Comparison of ENCODE assay signal across 19 cellular contexts in the genomic region with DNA sequence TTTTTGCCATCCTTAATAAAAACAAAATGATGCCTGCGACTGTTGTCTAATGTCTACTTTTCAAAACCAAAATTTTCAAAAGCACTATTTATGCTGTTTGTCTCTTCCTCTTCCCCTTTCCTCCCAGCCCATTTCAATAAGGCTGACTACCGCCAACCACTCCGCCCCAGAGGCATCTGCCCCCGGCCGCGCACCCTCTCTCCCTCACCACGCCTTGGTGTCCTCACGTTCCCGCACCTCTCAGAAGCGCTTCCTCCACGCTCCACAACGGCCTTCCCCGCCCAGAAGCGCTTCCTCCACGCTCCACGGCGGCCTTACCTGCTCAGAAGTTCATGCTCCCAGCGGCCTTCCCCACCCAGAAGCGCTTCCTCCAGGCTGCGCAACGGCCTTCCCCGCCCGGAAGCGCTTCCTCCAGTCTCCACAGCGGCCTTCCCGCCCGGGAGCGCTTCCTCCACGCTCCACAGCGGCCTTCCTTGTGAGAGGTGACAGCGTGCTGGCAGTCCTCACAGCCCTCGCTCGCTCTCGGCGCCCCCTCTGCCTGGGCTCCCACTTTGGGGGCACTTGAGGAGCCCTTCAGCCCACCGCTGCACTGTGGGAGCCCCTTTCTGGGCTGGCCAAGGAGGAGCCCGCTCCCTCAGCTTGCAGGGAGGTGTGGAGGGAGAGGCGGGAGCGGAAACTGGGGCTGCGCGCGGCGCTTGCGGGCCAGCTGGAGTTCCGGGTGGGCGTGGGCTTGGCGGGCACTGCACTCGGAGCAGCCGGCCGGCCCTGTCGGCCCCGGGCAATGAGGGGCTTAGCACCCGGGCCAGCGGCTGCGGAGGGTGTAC.
A peak's percentile ranks its signal among the peaks of the same experiment; 100 is the strongest.
DNase-seq lines count a peak whose midpoint lies in the region; ATAC-seq and TF ChIP-seq lines count a peak whose summit lies in the region.
"Had no signal": no experiment of that assay in that cellular context is flagged by ENCODE, and none has a peak within 500 bp of the region (broad histone marks: within the 10 kb centered on the region; RNA-seq: fewer than 3 reads in every experiment).

No MANE protein-coding gene starts in this region.

- no peak for TF ChIP-seq CTCF in glutamatergic neuron (IDR thresholded peaks at IDR 0.05; ENCODE audit: partially characterized antibody, unreplicated experiment)

- peak overlapping the region; percentile 54 for H3K27ac Mint-ChIP-seq in activated T-cell treated with anti-CD3 and anti-CD28 coated beads, Interleukin-2, amount 50 U/mL, for 24 hours
- H3K27ac Mint-ChIP-seq in glutamatergic neuron (ENCODE audit: unreplicated experiment), result peak overlapping the region; percentile 36
- H3K27ac Mint-ChIP-seq in stimulated activated naive B cell treated with anti-CD40 and anti-IgM and Interleukin-4, amounts not matched to agents 10 μg/mL and 1 μg/mL and 100 μg/mL, for 72 hours, result no peak overlapping the region

- no peaks in the 10 kb centered on the region for H3K27me3 Mint-ChIP-seq in activated T-cell treated with anti-CD3 and anti-CD28 coated beads, Interleukin-2, amount 50 U/mL, for 24 hours
- H3K27me3 Mint-ChIP-seq in activated T-cell treated with anti-CD3 and anti-CD28 coated beads, Interleukin-2, amount 50 U/mL, for 4 hours (ENCODE audit: low read depth), result no peaks in the 10 kb centered on the region
- H3K27me3 Mint-ChIP-seq in glutamatergic neuron (ENCODE audit: unreplicated experiment), result no peaks in the 10 kb centered on the region
- H3K27me3 Mint-ChIP-seq in stimulated activated naive B cell treated with anti-CD40 and anti-IgM and Interleukin-4, amounts not matched to agents 10 μg/mL and 1 μg/mL and 100 μg/mL, for 72 hours, result no peaks in the 10 kb centered on the region
- H3K27me3 Mint-ChIP-seq: naive thymus-derived CD4-positive, alpha-beta T cell had no signal

- H3K4me3 Mint-ChIP-seq in activated T-cell treated with anti-CD3 and anti-CD28 coated beads, Interleukin-2, amount 50 U/mL, for 24 hours, result peak overlapping the region; percentile 71
- peak overlapping the region; percentile 60 for H3K4me3 Mint-ChIP-seq in activated T-cell treated with anti-CD3 and anti-CD28 coated beads, Interleukin-2, amount 50 U/mL, for 4 hours
- H3K4me3 Mint-ChIP-seq in glutamatergic neuron (ENCODE audit: unreplicated experiment), result peak overlapping the region; percentile 82
- peak overlapping the region; percentile 18 to 56 for H3K4me3 Mint-ChIP-seq in stimulated activated naive B cell treated with anti-CD40 and anti-IgM and Interleukin-4, amounts not matched to agents 10 μg/mL and 1 μg/mL and 100 μg/mL, for 72 hours

- DNase-seq in activated T-cell treated with anti-CD3 and anti-CD28 coated beads, Interleukin-2, amount 50 U/mL, for 24 hours, result no peak
- DNase-seq in activated T-cell treated with anti-CD3 and anti-CD28 coated beads for 4 hours, result no peak
- DNase-seq in activated T-cell treated with anti-CD3 and anti-CD28 coated beads, Interleukin-2, amount 50 U/mL, for 4 hours, result no peak
- DNase-seq in glutamatergic neuron, result peak; percentile 37
- DNase-seq in stimulated activated naive B cell treated with anti-CD40 and anti-IgM and Interleukin-4, amounts not matched to agents 10 μg/mL and 1 μg/mL and 100 μg/mL, for 72 hours, result no peak
- no peak for DNase-seq in glomerular visceral epithelial cell (ENCODE audit: extremely low spot score)
- DNase-seq in stimulated activated naive CD4-positive, alpha-beta T cell treated with Interleukin-2 at 50 U/mL for 16 hours (lab: John Stamatoyannopoulos, UW), result no peak
- DNase-seq: activated CD4-positive, CD25-positive, alpha-beta regulatory T cell treated with anti-CD3 and anti-CD28 coated beads, Interleukin-2, amount 50 U/mL, for 72 hours; amniotic stem cell; effector memory CD4-positive, alpha-beta T cell; mammary epithelial cell; naive thymus-derived CD4-positive, alpha-beta T cell; NCI-H1417; NCI-H748 treated with DMSO at 0.1 percent for 48 hours; PC-9; psoas muscle; small intestine; T1000 had no signal

- ATAC-seq in activated T-cell treated with anti-CD3 and anti-CD28 coated beads, Interleukin-2, amount 50 U/mL, for 4 hours, result peak in 1 of 2 donors; percentile 35
- no peak for ATAC-seq in stimulated activated naive B cell treated with anti-CD40 and anti-IgM and Interleukin-4, amounts not matched to agents 10 μg/mL and 1 μg/mL and 100 μg/mL, for 72 hours (replicated peaks)
- no peak for ATAC-seq in HG03565 (IDR thresholded peaks at IDR 0.05; ENCODE audit: unreplicated experiment)
- ATAC-seq: naive thymus-derived CD4-positive, alpha-beta T cell; psoas muscle had no signal

- H3K9me3 Mint-ChIP-seq in activated T-cell treated with anti-CD3 and anti-CD28 coated beads, Interleukin-2, amount 50 U/mL, for 24 hours, result peaks cover 9% of the 10 kb centered on the region
- peaks cover 11% of the 10 kb centered on the region for H3K9me3 Mint-ChIP-seq in activated T-cell treated with anti-CD3 and anti-CD28 coated beads, Interleukin-2, amount 50 U/mL, for 4 hours
- peaks cover 13% of the 10 kb centered on the region for H3K9me3 Mint-ChIP-seq in glutamatergic neuron (ENCODE audit: unreplicated experiment)
- peaks cover 7% of the 10 kb centered on the region in 2 donors for H3K9me3 Mint-ChIP-seq in stimulated activated naive B cell treated with anti-CD40 and anti-IgM and Interleukin-4, amounts not matched to agents 10 μg/mL and 1 μg/mL and 100 μg/mL, for 72 hours

- H3K4me1 Mint-ChIP-seq in activated T-cell treated with anti-CD3 and anti-CD28 coated beads, Interleukin-2, amount 50 U/mL, for 24 hours (ENCODE audit: low read depth), result no peaks in the 10 kb centered on the region
- H3K4me1 Mint-ChIP-seq in activated T-cell treated with anti-CD3 and anti-CD28 coated beads, Interleukin-2, amount 50 U/mL, for 4 hours (ENCODE audit: low read depth), result no peaks in the 10 kb centered on the region
- peaks cover 17% of the 10 kb centered on the region for H3K4me1 Mint-ChIP-seq in glutamatergic neuron (ENCODE audit: low read depth, unreplicated experiment)
- no peaks in the 10 kb centered on the region for H3K4me1 Mint-ChIP-seq in stimulated activated naive B cell treated with anti-CD40 and anti-IgM and Interleukin-4, amounts not matched to agents 10 μg/mL and 1 μg/mL and 100 μg/mL, for 72 hours
- H3K4me1 Mint-ChIP-seq: naive thymus-derived CD4-positive, alpha-beta T cell had no signal

- no peaks in the 10 kb centered on the region for H3K36me3 Mint-ChIP-seq in activated T-cell treated with anti-CD3 and anti-CD28 coated beads, Interleukin-2, amount 50 U/mL, for 24 hours (ENCODE audit: low read depth)
- H3K36me3 Mint-ChIP-seq in activated T-cell treated with anti-CD3 and anti-CD28 coated beads, Interleukin-2, amount 50 U/mL, for 4 hours (ENCODE audit: insufficient read depth), result no peaks in the 10 kb centered on the region
- H3K36me3 Mint-ChIP-seq in glutamatergic neuron (ENCODE audit: unreplicated experiment), result peaks cover 6% of the 10 kb centered on the region
- H3K36me3 Mint-ChIP-seq in stimulated activated naive B cell treated with anti-CD40 and anti-IgM and Interleukin-4, amounts not matched to agents 10 μg/mL and 1 μg/mL and 100 μg/mL, for 72 hours, result no peaks in the 10 kb centered on the region
- H3K36me3 Mint-ChIP-seq: naive thymus-derived CD4-positive, alpha-beta T cell had no signal
